Comparison of ENCODE assay signal across 8 cellular contexts in genomic region chr5:75050415-75050814, GRCh38. TPM values are rescaled to one million over a fixed set of nuclear protein-coding genes. Genes with fewer than 3 reads are reported as not detected.
A peak's percentile ranks its signal among the peaks of the same experiment; 100 is the strongest.
DNase-seq lines count a peak whose midpoint lies in the region; ATAC-seq, FAIRE-seq and TF ChIP-seq lines count a peak whose summit lies in the region.

No MANE protein-coding gene starts in this region.

- no peak overlapping the region for H3K27ac ChIP-seq in K562 (ENCODE audit: extremely low read depth, low read depth, low read length)

- intact Hi-C loops in K562 (cut with micrococcal nuclease) (no loop called here), Right ventricle myocardium inferior (cut with DNase I) (loop anchor here (10.0 kb wide), 1 partner anchor 284 kb away; the partner anchor contains the start of gene HMGCR)

- H3K4me3 Mint-ChIP-seq in naive thymus-derived CD8-positive, alpha-beta T cell: peak overlapping the region; percentile 77 to 98 (median 94)

- peaks cover 0 to 2% (median 0%) of the 10 kb centered on the region in 5 donors for H3K27me3 Mint-ChIP-seq in naive thymus-derived CD8-positive, alpha-beta T cell

- no peaks in the 10 kb centered on the region for H3K9me3 ChIP-seq in K562 (replicated peaks; ENCODE audit: control insufficient read depth, insufficient read depth, low read depth, low read length)

- H3K36me3 Mint-ChIP-seq in naive thymus-derived CD8-positive, alpha-beta T cell: peaks cover 10 to 27% (median 21%) of the 10 kb centered on the region in 3 donors

- peaks cover 0 to 2% (median 0%) of the 10 kb centered on the region in 9 donors for H3K9me3 Mint-ChIP-seq in naive thymus-derived CD8-positive, alpha-beta T cell

- DNase-seq in EH (ENCODE audit: low read depth) (peak; percentile 61), LHCN-M2 (ENCODE audit: low read depth) (peak; percentile 37), K562 (ENCODE audit: extremely low read depth in 1 of 4, low spot score in 3 of 4) (peak; percentile 19 to 48 (median 34)), Right ventricle myocardium inferior (ENCODE audit: missing footprints) (no peak), nucleus accumbens (lab: John Stamatoyannopoulos, UW) (no peak)
- peak in 6 of 10 donors; percentile 29 to 69 (median 38) for DNase-seq in naive thymus-derived CD8-positive, alpha-beta T cell

- CTCF ChIA-PET in K562 (lab: Yijun Ruan, JAX; ENCODE audit: low intra/inter-chr PET ratio): no interaction called here

- 13% methylated on average over 10 of the region's 11 CpGs for WGBS in K562 (ENCODE audit: insufficient coverage, low coverage, missing lambda C conversion rate)

- ATAC-seq in K562: peak; percentile 88
- ATAC-seq in naive thymus-derived CD8-positive, alpha-beta T cell: peak; percentile 13 to 25
- ATAC-seq in HG03460 (IDR thresholded peaks at IDR 0.05; ENCODE audit: unreplicated experiment): no peak
- ATAC-seq in HG02840 (IDR thresholded peaks at IDR 0.05; ENCODE audit: low FRiP score, unreplicated experiment): no peak
- no peak for ATAC-seq in Right ventricle myocardium inferior

- H3K4me1 Mint-ChIP-seq in naive thymus-derived CD8-positive, alpha-beta T cell: peaks cover 42 to 81% (median 76%) of the 10 kb centered on the region in 4 donors

- no peak overlapping the region for H3K9ac ChIP-seq in K562 (ENCODE audit: insufficient read depth in 1 of 2, low read depth in 2 of 2, low read length in 2 of 2)

- peak overlapping the region; percentile 92 to 98 (median 96) for H3K27ac Mint-ChIP-seq in naive thymus-derived CD8-positive, alpha-beta T cell

- no peak for FAIRE-seq in K562 (lab: Jason Lieb, UNC)

- no peaks in the 10 kb centered on the region for H3K36me3 ChIP-seq in K562 (ENCODE audit: control insufficient read depth, insufficient read depth, low read length)

- no peak for TF ChIP-seq EP300 in K562 (IDR thresholded peaks at IDR 0.05; ENCODE audit: low read length)

- H2AFZ ChIP-seq in K562 (ENCODE audit: low read depth, low read length): no peak overlapping the region

- peaks cover 0 to 16% of the 10 kb centered on the region in 2 experiments; a peak in 3 of 5 replicates for H3K4me1 ChIP-seq in K562 (replicated peaks in 1 of 2; ENCODE audit: control insufficient read depth in 2 of 2, insufficient read depth in 2 of 2, low read length in 2 of 2)

- no peaks in the 10 kb centered on the region for H3K9me1 ChIP-seq in K562 (ENCODE audit: control insufficient read depth, insufficient read depth, low read length)

- H3K27me3 ChIP-seq in K562 (ENCODE audit: control insufficient read depth in 2 of 2, insufficient read depth in 2 of 2, low read length in 2 of 2): peaks cover 19 to 32% of the 10 kb centered on the region in 2 experiments

- no peak for TF ChIP-seq RAD21 in K562 (CRISPR knock-in tag; conservative IDR thresholded peaks at IDR 0.05 in 1 of 2, IDR thresholded peaks at IDR 0.05 in 1 of 2)

- in situ Hi-C loops in K562 (cut with MboI): no loop called here

- no peak overlapping the region for H3K4me2 ChIP-seq in K562 (ENCODE audit: insufficient read depth, low read length)

- no peak overlapping the region for H3K4me3 ChIP-seq in K562

- no peaks in the 10 kb centered on the region for H3K79me2 ChIP-seq in K562 (ENCODE audit: control insufficient read depth, insufficient read depth, low read length)

- no peak for TF ChIP-seq POLR2A in K562 (conservative IDR thresholded peaks at IDR 0.05)

- BruUV-seq in K562 (replicated peaks; lab: Mats Ljungman, UMichigan): no TSS peak

- POLR2A ChIA-PET in K562 (lab: Yijun Ruan, JAX): no interaction called here
- POLR2A ChIA-PET in naive thymus-derived CD8-positive, alpha-beta T cell (lab: Charles Lee): interaction anchor here (0.6 to 11.6 kb wide), 15 partner anchors 10 to 283 kb away, joined by 3 to 201 read pairs (median 13); partner anchors contain the start of gene ANKRD31

- no peaks in the 10 kb centered on the region for H4K20me1 ChIP-seq in K562 (replicated peaks; ENCODE audit: control insufficient read depth, insufficient read depth, low read length)

- TF ChIP-seq CTCF in K562 (IDR thresholded peaks at IDR 0.05 in 2 of 3, conservative IDR thresholded peaks at IDR 0.05 in 1 of 3; ENCODE audit: insufficient read depth in 2 of 3, low read depth in 1 of 3, low read length in 3 of 3): peak in 2 of 3 experiments; percentile 28 to 34; a peak in 4 of 6 replicates

TF ChIP-seq in K562, 482 proteins besides CTCF, POLR2A, EP300 and RAD21 (continues in another document):
- TF ChIP-seq ZC3H4 (CRISPR knock-in tag; IDR thresholded peaks at IDR 0.05; ENCODE audit: borderline replicate concordance) (no peak), MED1 (CRISPR knock-in tag; IDR thresholded peaks at IDR 0.05; ENCODE audit: borderline replicate concordance) (no peak), DPF2 (IDR thresholded peaks at IDR 0.05) (no peak), POLR2AphosphoS2 (IDR thresholded peaks at IDR 0.05; ENCODE audit: low read length) (no peak), ID3 (CRISPR knock-in tag; IDR thresholded peaks at IDR 0.05) (no peak), ID3 (tag; IDR thresholded peaks at IDR 0.05) (no peak), ZKSCAN1 (IDR thresholded peaks at IDR 0.05; ENCODE audit: low read depth, low read length) (no peak), ASH1L (IDR thresholded peaks at IDR 0.05; ENCODE audit: borderline replicate concordance, low read depth, partially characterized antibody) (no peak), TBL1XR1 (IDR thresholded peaks at IDR 0.05; ENCODE audit: low read length in 2 of 2) (no peak), PBX2 (CRISPR knock-in tag; IDR thresholded peaks at IDR 0.05; ENCODE audit: low read depth) (no peak), PBX2 (tag; conservative IDR thresholded peaks at IDR 0.05; ENCODE audit: low read depth) (no peak), CHD2 (IDR thresholded peaks at IDR 0.05; ENCODE audit: low read depth, low read length) (no peak), PKNOX1 (IDR thresholded peaks at IDR 0.05) (no peak), FOXM1 (IDR thresholded peaks at IDR 0.05; ENCODE audit: low read depth) (no peak), FOXM1 (CRISPR knock-in tag; IDR thresholded peaks at IDR 0.05; ENCODE audit: low read depth) (no peak)

RNA-seq across cellular contexts. Expression of gene GCNT4, which starts 1.9 kb away (rescaled TPM):
- 0.06 and 0.23 TPM in 2 replicates for total RNA-seq in LHCN-M2 (2014; rRNA removed)
- 0.09 TPM for polyA plus RNA-seq in LHCN-M2 (2012)
- not detected in 2 replicates for total RNA-seq in K562 (2011; cell fraction: chromatin; rRNA removed; ENCODE audit: low replicate concordance)
- not detected in 2 replicates for total RNA-seq in K562 (2011; cell fraction: nucleolus; rRNA removed)
- not detected in 2 replicates for total RNA-seq in K562 (2011; cell fraction: nucleoplasm; rRNA removed)
- not detected in 2 replicates for total RNA-seq in K562 (2014; rRNA removed)
- not detected in 2 replicates for total RNA-seq in K562 (2014; rRNA removed; fragmentation: Illumina TruSeq; extraction: Trizol)
- total RNA-seq in K562 (2015; rRNA removed; fragmentation: Illumina TruSeq; extraction: Trizol): not detected in 2 replicates
- total RNA-seq in K562 (2021): 0.02 TPM in 1 of 2 replicates, not detected in the other
- not detected in 2 replicates for polyA plus RNA-seq in K562 (2011; rRNA removed)
- polyA plus RNA-seq in K562 (2011; cell fraction: cytosol; rRNA removed): not detected in 2 replicates
- polyA plus RNA-seq in K562 (2011; cell fraction: nucleus; rRNA removed): not detected in 2 replicates
- not detected in 2 replicates for polyA plus RNA-seq in K562 (2012)
- not detected in 2 replicates for polyA plus RNA-seq in K562 (2014; fragmentation: Illumina TruSeq; extraction: Trizol)
- polyA plus RNA-seq in K562 (2014; fragmentation: Nextera tagmentation; extraction: Ambion mirVana): under 1 TPM in 1 of 2 experiments, not detected in 1; 0.01 TPM
- polyA plus RNA-seq in K562 (2014; rRNA removed): not detected in 2 replicates
- polyA minus RNA-seq in K562 (2011; rRNA and poly(A)+ RNA removed): not detected in 2 replicates
- polyA minus RNA-seq in K562 (2011; cell fraction: cytosol; rRNA and poly(A)+ RNA removed): not detected in 2 replicates
- not detected in 2 replicates for polyA minus RNA-seq in K562 (2011; cell fraction: nucleus; rRNA and poly(A)+ RNA removed)
- 10 to 100 TPM; 22.5 to 23.5 TPM for total RNA-seq in naive thymus-derived CD8-positive, alpha-beta T cell
- polyA plus RNA-seq in naive thymus-derived CD8-positive, alpha-beta T cell: 1 to 10 TPM; 2.3 to 2.7 (median 2.6) TPM
- 0.35 TPM for total RNA-seq in Right ventricle myocardium inferior

Comparison
In these comparisons a context has a peak if more than half of its experiments do, and no peak if none do; other contexts are left out.
1. DNase-seq: peak in EH (single experiment), LHCN-M2 (single experiment), K562 (4 of 4) and naive thymus-derived CD8-positive, alpha-beta T cell (6 of 10); none in Right ventricle myocardium inferior (single experiment) and nucleus accumbens (0 of 56).
2. ATAC-seq: peak in K562 (single experiment) and naive thymus-derived CD8-positive, alpha-beta T cell (2 of 2); none in HG03460 (single experiment), HG02840 (single experiment) and Right ventricle myocardium inferior (single experiment).
3. RNA of gene GCNT4, which starts 1.9 kb away (total RNA-seq): 22.5 to 23.5 TPM in naive thymus-derived CD8-positive, alpha-beta T cell; 0.35 TPM in Right ventricle myocardium inferior (single experiment), 0.06 to 0.23 TPM in LHCN-M2 and 0.02 TPM in K562; every median in the first group is over 10 times any median in the second.